22 cellular contexts compared by ENCODE assay signal in genomic region chr5:157560560-157560959, GRCh38. TPM values are rescaled to one million over a fixed set of nuclear protein-coding genes. Genes with fewer than 3 reads are reported as not detected.
DNase-seq lines count a peak whose midpoint lies in the region; ATAC-seq and TF ChIP-seq lines count a peak whose summit lies in the region.
"Had no signal": no experiment of that assay in that cellular context is flagged by ENCODE, and none has a peak within 500 bp of the region (broad histone marks: within the 10 kb centered on the region; RNA-seq: fewer than 3 reads in every experiment).

No MANE protein-coding gene starts in this region.

- H3K9me3 Mint-ChIP-seq in activated CD4-positive, alpha-beta memory T cell treated with anti-CD3 and anti-CD28 coated beads, Interleukin-2, amount 10 ng/mL, durations not matched to agents 7 days and 5 days: no peaks in the 10 kb centered on the region
- H3K9me3 Mint-ChIP-seq in activated CD4-positive, alpha-beta memory T cell treated with anti-CD3 and anti-CD28 coated beads for 36 hours: no peaks in the 10 kb centered on the region
- H3K9me3 Mint-ChIP-seq: natural killer cell; stimulated activated naive CD8-positive, alpha-beta T cell treated with anti-CD3 and anti-CD28 coated beads, Interleukin-15, Interleukin-2, amounts not matched to agents 100 ng/mL and 50 ng/mL, for 24 hours had no signal

- H3K27ac Mint-ChIP-seq in activated CD4-positive, alpha-beta memory T cell treated with anti-CD3 and anti-CD28 coated beads, Interleukin-2, amount 10 ng/mL, durations not matched to agents 7 days and 5 days: peak overlapping the region; percentile 64
- H3K27ac Mint-ChIP-seq in activated CD4-positive, alpha-beta memory T cell treated with anti-CD3 and anti-CD28 coated beads for 36 hours: no peak overlapping the region
- H3K27ac Mint-ChIP-seq: natural killer cell; progenitor cell of endocrine pancreas; stimulated activated naive CD8-positive, alpha-beta T cell treated with anti-CD3 and anti-CD28 coated beads, Interleukin-15, Interleukin-2, amounts not matched to agents 100 ng/mL and 50 ng/mL, for 24 hours had no signal

- H3K36me3 ChIP-seq in adipocyte (ENCODE audit: control insufficient read depth, insufficient read depth, low read length, severe bottlenecking) (no peaks in the 10 kb centered on the region), gastroesophageal sphincter (no peaks in the 10 kb centered on the region), stomach (peaks cover 0 to 9% (median 0%) of the 10 kb centered on the region in 4 donors), SJCRH30 (peaks cover 50% of the 10 kb centered on the region)
- H3K36me3 ChIP-seq: adrenal gland, lower lobe of right lung, uterus had no signal

- H3K27me3 ChIP-seq in adipocyte (replicated peaks; ENCODE audit: control insufficient read depth, insufficient read depth, low read length) (no peaks in the 10 kb centered on the region), gastroesophageal sphincter (no peaks in the 10 kb centered on the region), stomach (no peaks in the 10 kb centered on the region), SJCRH30 (no peaks in the 10 kb centered on the region)
- H3K27me3 ChIP-seq: adrenal gland, uterus had no signal

- POLR2A ChIA-PET in activated CD4-positive, alpha-beta memory T cell treated with anti-CD3 and anti-CD28 coated beads, Interleukin-2, amount 10 ng/mL, durations not matched to agents 7 days and 5 days (lab: Charles Lee): interaction anchor here (0.8 to 2.5 kb wide), 5 partner anchors 9 to 34 kb away, joined by 3 to 8 read pairs (median 3); no protein-coding TSS in a partner anchor
- POLR2A ChIA-PET in activated CD4-positive, alpha-beta memory T cell treated with anti-CD3 and anti-CD28 coated beads for 36 hours (lab: Charles Lee): no interaction called here

- H3K4me3 Mint-ChIP-seq in activated CD4-positive, alpha-beta memory T cell treated with anti-CD3 and anti-CD28 coated beads, Interleukin-2, amount 10 ng/mL, durations not matched to agents 7 days and 5 days: no peak overlapping the region
- no peak overlapping the region for H3K4me3 Mint-ChIP-seq in activated CD4-positive, alpha-beta memory T cell treated with anti-CD3 and anti-CD28 coated beads for 36 hours
- H3K4me3 Mint-ChIP-seq: natural killer cell; stimulated activated naive CD8-positive, alpha-beta T cell treated with anti-CD3 and anti-CD28 coated beads, Interleukin-15, Interleukin-2, amounts not matched to agents 100 ng/mL and 50 ng/mL, for 24 hours had no signal

- peak overlapping the region; percentile 82 to 96 (median 86) for H3K27ac ChIP-seq in gastroesophageal sphincter
- H3K27ac ChIP-seq in stomach: peak overlapping the region in 4 of 5 donors; percentile 71 to 86 (median 79)
- no peak overlapping the region for H3K27ac ChIP-seq in SJCRH30
- H3K27ac ChIP-seq: adrenal gland, lower lobe of right lung, VCaP had no signal

- H3K4me3 ChIP-seq in adipocyte (ENCODE audit: low read length) (no peak overlapping the region), gastroesophageal sphincter (no peak overlapping the region), stomach (no peak overlapping the region), SJCRH30 (no peak overlapping the region)
- H3K4me3 ChIP-seq: adrenal gland, lower lobe of right lung, uterus had no signal

- peaks cover 18% of the 10 kb centered on the region for H3K4me1 ChIP-seq in adipocyte (ENCODE audit: control insufficient read depth, insufficient read depth, low read length)
- peaks cover 31 to 89% (median 51%) of the 10 kb centered on the region in 3 donors for H3K4me1 ChIP-seq in gastroesophageal sphincter
- H3K4me1 ChIP-seq in stomach: peaks cover 32 to 84% (median 64%) of the 10 kb centered on the region in 4 donors
- peaks cover 35% of the 10 kb centered on the region for H3K4me1 ChIP-seq in SJCRH30
- H3K4me1 ChIP-seq: uterus had no signal

- TF ChIP-seq POLR2A in gastroesophageal sphincter (IDR thresholded peaks at IDR 0.05) (no peak), stomach (IDR thresholded peaks at IDR 0.05) (no peak)

- ATAC-seq in gastroesophageal sphincter: no peak
- ATAC-seq: lower lobe of right lung, natural killer cell, Panc1 had no signal

- TF ChIP-seq EP300 in gastroesophageal sphincter (IDR thresholded peaks at IDR 0.05): no peak
- no peak for TF ChIP-seq EP300 in stomach (IDR thresholded peaks at IDR 0.05)

- H3K36me3 Mint-ChIP-seq in activated CD4-positive, alpha-beta memory T cell treated with anti-CD3 and anti-CD28 coated beads, Interleukin-2, amount 10 ng/mL, durations not matched to agents 7 days and 5 days (ENCODE audit: low read depth): peaks cover 93% of the 10 kb centered on the region
- peaks cover 77% of the 10 kb centered on the region for H3K36me3 Mint-ChIP-seq in activated CD4-positive, alpha-beta memory T cell treated with anti-CD3 and anti-CD28 coated beads for 36 hours
- H3K36me3 Mint-ChIP-seq: natural killer cell had no signal

- no peaks in the 10 kb centered on the region for H3K27me3 Mint-ChIP-seq in activated CD4-positive, alpha-beta memory T cell treated with anti-CD3 and anti-CD28 coated beads, Interleukin-2, amount 10 ng/mL, durations not matched to agents 7 days and 5 days
- no peaks in the 10 kb centered on the region for H3K27me3 Mint-ChIP-seq in activated CD4-positive, alpha-beta memory T cell treated with anti-CD3 and anti-CD28 coated beads for 36 hours
- H3K27me3 Mint-ChIP-seq: progenitor cell of endocrine pancreas; stimulated activated naive CD8-positive, alpha-beta T cell treated with anti-CD3 and anti-CD28 coated beads, Interleukin-15, Interleukin-2, amounts not matched to agents 100 ng/mL and 50 ng/mL, for 24 hours had no signal

- TF ChIP-seq CTCF in gastroesophageal sphincter (IDR thresholded peaks at IDR 0.05): no peak
- no peak for TF ChIP-seq CTCF in stomach (IDR thresholded peaks at IDR 0.05)

- H3K9me3 ChIP-seq in adipocyte (ENCODE audit: control insufficient read depth, low read length) (no peaks in the 10 kb centered on the region), gastroesophageal sphincter (no peaks in the 10 kb centered on the region), stomach (no peaks in the 10 kb centered on the region), SJCRH30 (replicated peaks) (no peaks in the 10 kb centered on the region)
- H3K9me3 ChIP-seq: adrenal gland, lower lobe of right lung, uterus had no signal

- CTCF ChIA-PET in activated CD4-positive, alpha-beta memory T cell treated with anti-CD3 and anti-CD28 coated beads, Interleukin-2, amount 10 ng/mL, durations not matched to agents 7 days and 5 days (lab: Charles Lee): interaction anchor here (0.8 to 1.0 kb wide), 2 partner anchors 9 to 181 kb away, joined by 3 read pairs; no protein-coding TSS in a partner anchor
- CTCF ChIA-PET in activated CD4-positive, alpha-beta memory T cell treated with anti-CD3 and anti-CD28 coated beads for 36 hours (lab: Charles Lee): interaction anchor here (0.5 kb wide), 1 partner anchor 177 kb away, joined by 3 read pairs; no protein-coding TSS in a partner anchor

- intact Hi-C loops in activated CD4-positive, alpha-beta memory T cell treated with anti-CD3 and anti-CD28 coated beads for 36 hours (cut with micrococcal nuclease): no loop called here
- intact Hi-C loops in stomach (cut with DNase I; ENCODE audit: low total_unique reads): no loop called here

- WGBS in gastroesophageal sphincter (ENCODE audit: low coverage in 1 of 2), 2 donors: 0 to 7% methylated on average over 1 of the region's 1 CpG
- 24 to 52% (median 31%) methylated on average over 1 of the region's 1 CpG for WGBS in stomach, 5 donors

- peaks cover 93% of the 10 kb centered on the region for H3K4me1 Mint-ChIP-seq in activated CD4-positive, alpha-beta memory T cell treated with anti-CD3 and anti-CD28 coated beads, Interleukin-2, amount 10 ng/mL, durations not matched to agents 7 days and 5 days
- peaks cover 88% of the 10 kb centered on the region for H3K4me1 Mint-ChIP-seq in activated CD4-positive, alpha-beta memory T cell treated with anti-CD3 and anti-CD28 coated beads for 36 hours (ENCODE audit: low read depth)

- DNase-seq in activated CD4-positive, alpha-beta memory T cell treated with anti-CD3 and anti-CD28 coated beads, Interleukin-2, amount 10 ng/mL, durations not matched to agents 7 days and 5 days: no peak
- no peak for DNase-seq in activated CD4-positive, alpha-beta memory T cell treated with anti-CD3 and anti-CD28 coated beads for 36 hours
- DNase-seq in adipocyte (ENCODE audit: low read depth): peak; percentile 62
- no peak for DNase-seq in stomach
- DNase-seq in SJCRH30: no peak
- no peak for DNase-seq in activated naive CD4-positive, alpha-beta T cell treated with Interleukin-2 at 50 U/mL for 16 hours
- no peak for DNase-seq in retina
- DNase-seq: adrenal gland; cerebellar nuclear complex; DMS79 treated with DMSO at 0.1 percent for 48 hours; Kasumi-1; lower lobe of right lung; natural killer cell; NCI-H2171; NCI-H82; stimulated activated CD4-positive, alpha-beta T cell treated with anti-CD3 and anti-CD28 coated beads, Interleukin-15, amount 100 ng/mL, for 24 hours; uterus had no signal

- no peak overlapping the region for H3K9ac ChIP-seq in adipocyte (ENCODE audit: low read length)

RNA-seq across cellular contexts. Expression of gene ADAM19, which starts 15.0 kb away (rescaled TPM):
- 100 to 1,000 TPM; 309 to 313 TPM for total RNA-seq in activated CD4-positive, alpha-beta memory T cell treated with anti-CD3 and anti-CD28 coated beads, Interleukin-2, amount 10 ng/mL, durations not matched to agents 7 days and 5 days
- 100 to 1,000 TPM; 107 to 111 TPM for total RNA-seq in activated CD4-positive, alpha-beta memory T cell treated with anti-CD3 and anti-CD28 coated beads for 36 hours
- total RNA-seq in gastroesophageal sphincter: 10 to 100 TPM; 19.3 to 38.5 (median 31.2) TPM
- 10 to 100 TPM in 3 of 5 donors, 1 to 10 TPM in 2; 1.2 to 42.8 (median 13.3) TPM for total RNA-seq in stomach
- polyA plus RNA-seq in stomach: 1 to 10 TPM; 3.3 to 4.1 (median 3.4) TPM
- total RNA-seq in SJCRH30 (2014; rRNA removed; shearing (Covaris generic)): 45.1 and 50.0 TPM in 2 replicates
